8 cellular contexts compared by ENCODE assay signal in the genomic region with DNA sequence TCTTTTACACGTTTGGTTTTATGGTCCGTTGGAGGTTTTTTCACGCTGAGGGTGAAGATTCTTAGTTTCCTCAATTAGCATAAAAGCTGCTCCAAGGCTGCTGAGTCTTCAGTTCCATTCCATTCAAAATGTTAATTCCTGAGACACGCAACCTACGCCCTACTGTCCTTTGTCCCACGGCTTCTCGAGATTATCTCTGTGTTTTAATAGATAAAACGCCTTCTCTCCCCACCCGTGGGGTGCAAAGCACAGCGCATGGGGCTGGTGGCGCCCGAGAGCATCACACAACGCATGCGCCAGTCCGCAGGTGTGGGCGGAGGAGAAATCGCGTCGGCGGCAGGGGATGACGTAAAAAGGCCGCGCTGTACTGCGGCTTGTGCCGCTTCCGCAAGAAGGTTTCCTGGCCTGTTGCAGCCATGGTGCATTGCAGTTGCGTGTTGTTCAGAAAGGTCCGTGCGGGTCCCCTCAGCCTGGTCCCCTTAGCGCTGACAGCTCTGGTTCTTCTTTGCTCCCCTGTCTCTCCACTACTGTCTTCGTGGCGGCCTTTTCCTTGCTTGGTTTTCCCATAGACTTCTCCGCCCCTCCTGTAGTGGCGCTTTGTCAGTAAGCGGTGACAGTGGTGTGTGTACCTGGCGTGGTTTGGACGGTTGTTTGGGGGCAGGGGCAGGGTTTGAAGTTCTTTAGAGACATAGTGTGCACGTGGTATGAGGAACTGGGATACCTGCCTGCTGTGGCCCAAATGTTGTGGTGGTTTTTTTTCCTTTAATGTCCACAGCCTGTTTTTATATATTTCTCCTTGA. TPM values are rescaled to one million over a fixed set of nuclear protein-coding genes. Genes with fewer than 3 reads are reported as not detected.
DNase-seq lines count a peak whose midpoint lies in the region; ATAC-seq, FAIRE-seq and TF ChIP-seq lines count a peak whose summit lies in the region.

A gene with protein sequence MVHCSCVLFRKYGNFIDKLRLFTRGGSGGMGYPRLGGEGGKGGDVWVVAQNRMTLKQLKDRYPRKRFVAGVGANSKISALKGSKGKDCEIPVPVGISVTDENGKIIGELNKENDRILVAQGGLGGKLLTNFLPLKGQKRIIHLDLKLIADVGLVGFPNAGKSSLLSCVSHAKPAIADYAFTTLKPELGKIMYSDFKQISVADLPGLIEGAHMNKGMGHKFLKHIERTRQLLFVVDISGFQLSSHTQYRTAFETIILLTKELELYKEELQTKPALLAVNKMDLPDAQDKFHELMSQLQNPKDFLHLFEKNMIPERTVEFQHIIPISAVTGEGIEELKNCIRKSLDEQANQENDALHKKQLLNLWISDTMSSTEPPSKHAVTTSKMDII (plus strand): TSS at position 391 of the 800 bp plus-strand sequence. CDS start 26 bp downstream, at position 417.

- no peaks in the 10 kb centered on the region for H3K36me3 ChIP-seq in upper lobe of right lung

- H3K9me3 ChIP-seq in upper lobe of right lung, result no peaks in the 10 kb centered on the region

- POLR2A ChIA-PET in T-cell (lab: Charles Lee), result interaction anchor here in 1 of 2 donors (0.5 to 1.4 kb wide), 2 partner anchors 57 to 1646 kb away, joined by 4 to 16 read pairs; a partner anchor contains a TSS

- H3K27me3 Mint-ChIP-seq in T-cell, result no peaks in the 10 kb centered on the region

- CTCF ChIA-PET in T-cell (lab: Charles Lee), result interaction anchor here (0.6 to 1.7 kb wide), 10 partner anchors 30 to 1576 kb away, joined by 3 to 9 read pairs (median 3); a partner anchor contains a TSS

- peak within 1 kb of the TSS; percentile 93 for H3K27ac ChIP-seq in upper lobe of right lung

- peaks cover 50 to 57% (median 56%) of the 10 kb centered on the region in 3 donors for H3K4me1 Mint-ChIP-seq in T-cell

- H3K9me3 Mint-ChIP-seq in T-cell, result no peaks in the 10 kb centered on the region

- peak; percentile 98 for TF ChIP-seq POLR2A in GM12892 (IDR thresholded peaks at IDR 0.05; ENCODE audit: low read depth, low read length)

- H3K4me3 Mint-ChIP-seq in T-cell, result peak within 1 kb of the TSS; percentile 93 to 95 (median 95)

- peak; percentile 69 for DNase-seq in GM12892 (ENCODE audit: insufficient read length)
- peak; percentile 75 for DNase-seq in NCI-H1436 treated with DMSO at 0.1 percent for 48 hours (lab: John Stamatoyannopoulos, UW)
- peak; percentile 88 to 96 (median 94) for DNase-seq in T-cell
- DNase-seq in amniotic epithelial cell (ENCODE audit: low read depth), result peak; percentile 93
- peak; percentile 96 for DNase-seq in left cardiac atrium
- peak; percentile 99 for DNase-seq in posterior vena cava (ENCODE audit: low spot score)
- peak; percentile 97 for DNase-seq in upper lobe of right lung

- intact Hi-C loops in left cardiac atrium (cut with DNase I) (loop anchor here (5.0 to 10.0 kb wide), 3 partner anchors 48 to 76 kb away; a partner anchor contains a TSS), posterior vena cava (cut with DNase I) (no loop called here), upper lobe of right lung (cut with DNase I) (no loop called here)

- H3K27ac Mint-ChIP-seq in T-cell, result peak within 1 kb of the TSS; percentile 97 to 99

- peak; percentile 80 for TF ChIP-seq CTCF in upper lobe of right lung (IDR thresholded peaks at IDR 0.05)

- H3K4me3 ChIP-seq in upper lobe of right lung, result peak within 1 kb of the TSS; percentile 78

- H3K27me3 ChIP-seq in upper lobe of right lung, result no peaks in the 10 kb centered on the region

- ATAC-seq in HG02852 (IDR thresholded peaks at IDR 0.05; ENCODE audit: unreplicated experiment) (peak; percentile 94), T-cell (replicated peaks in 1 of 4) (peak; percentile 92 to 99 (median 96)), left cardiac atrium (peak; percentile 100), upper lobe of right lung (peak; percentile 100)

- peaks cover 9% of the 10 kb centered on the region for H3K4me1 ChIP-seq in upper lobe of right lung

- H3K36me3 Mint-ChIP-seq in T-cell, result peaks cover 19% of the 10 kb centered on the region

- peak; percentile 99 for FAIRE-seq in GM12892 (lab: Jason Lieb, UNC)

RNA-seq across cellular contexts. Expression of the gene that starts here (rescaled TPM):
- 28.2 TPM for polyA plus RNA-seq in GM12892 (2012; ENCODE audit: missing spikeins)
- total RNA-seq in T-cell, result 10 to 100 TPM; 18.4 to 31.8 (median 29.7) TPM
- 10 to 100 TPM; 17.8 to 24.3 TPM for total RNA-seq in left cardiac atrium
- total RNA-seq in posterior vena cava, result 10 to 100 TPM; 21.0 to 22.0 TPM
- 19.9 TPM for total RNA-seq in upper lobe of right lung

Comparison
In these comparisons a context has a peak if more than half of its experiments do, and no peak if none do; other contexts are left out.
1. Peak in every context shown above with its lines: DNase-seq, ATAC-seq, H3K4me3 ChIP-seq and H3K27ac ChIP-seq.
2. intact Hi-C loops: an anchor here in left cardiac atrium (5.0 to 10.0 kb wide); none called in posterior vena cava and upper lobe of right lung.